8 cellular contexts compared by ENCODE assay signal in genomic region chr2:55049794-55050132, GRCh38. TPM values are rescaled to one million over a fixed set of nuclear protein-coding genes. Genes with fewer than 3 reads are reported as not detected.
DNase-seq lines count a peak whose midpoint lies in the region; ATAC-seq, FAIRE-seq and TF ChIP-seq lines count a peak whose summit lies in the region.

No MANE protein-coding gene starts in this region.

- H3K27me3 ChIP-seq in BE2C = no peaks in the 10 kb centered on the region
- H3K27me3 ChIP-seq in HCT116 (ENCODE audit: insufficient read depth, low read length) = no peaks in the 10 kb centered on the region

- H3K27ac ChIP-seq in HCT116 (ENCODE audit: low read depth, low read length) (peak overlapping the region; percentile 90), substantia nigra (ENCODE audit: low read depth, low read length, poor library complexity, severe bottlenecking) (peak overlapping the region; percentile 99)

- TF ChIP-seq CTCF in BE2C (IDR thresholded peaks at IDR 0.05; ENCODE audit: low read depth, low read length) = no peak
- TF ChIP-seq CTCF in HCT116 (IDR thresholded peaks at IDR 0.05 in 2 of 3, conservative IDR thresholded peaks at IDR 0.05 in 1 of 3; ENCODE audit: borderline replicate concordance in 1 of 3, insufficient read depth in 1 of 3, low read depth in 2 of 3, low read length in 2 of 3) = no peak

- H3K9me3 Mint-ChIP-seq in activated naive CD4-positive, alpha-beta T cell treated with anti-CD3 and anti-CD28 coated beads, Interleukin-2, amount 50 U/mL, for 24 hours = no peaks in the 10 kb centered on the region
- H3K9me3 Mint-ChIP-seq in immature natural killer cell = no peaks in the 10 kb centered on the region

- no peaks in the 10 kb centered on the region for H3K36me3 Mint-ChIP-seq in activated naive CD4-positive, alpha-beta T cell treated with anti-CD3 and anti-CD28 coated beads, Interleukin-2, amount 50 U/mL, for 24 hours
- no peaks in the 10 kb centered on the region for H3K36me3 Mint-ChIP-seq in immature natural killer cell

- no peak overlapping the region for H3K27ac Mint-ChIP-seq in activated naive CD4-positive, alpha-beta T cell treated with anti-CD3 and anti-CD28 coated beads, Interleukin-2, amount 50 U/mL, for 24 hours
- H3K27ac Mint-ChIP-seq in immature natural killer cell = peak overlapping the region in 5 of 6 donors; percentile 95 to 100 (median 99)

- H3K4me1 Mint-ChIP-seq in activated naive CD4-positive, alpha-beta T cell treated with anti-CD3 and anti-CD28 coated beads, Interleukin-2, amount 50 U/mL, for 24 hours = peaks cover 76% of the 10 kb centered on the region
- peaks cover 75 to 88% of the 10 kb centered on the region in 2 donors for H3K4me1 Mint-ChIP-seq in immature natural killer cell

- CTCF ChIA-PET in HCT116 (lab: Charles Lee) = interaction anchor here (0.8 to 2.2 kb wide), 2 partner anchors 126 to 150 kb away, joined by 3 to 8 read pairs; no protein-coding TSS in a partner anchor

- H4K20me1 ChIP-seq in HCT116 (ENCODE audit: insufficient read depth) = peaks cover 27% of the 10 kb centered on the region

- no peak for FAIRE-seq in H54 (lab: Jason Lieb, UNC)

- H3K79me2 ChIP-seq in HCT116 (ENCODE audit: insufficient read depth, low read length) = peaks cover 62% of the 10 kb centered on the region

- H3K4me2 ChIP-seq in HCT116 (ENCODE audit: low read length) = peak overlapping the region; percentile 82

- H3K27me3 Mint-ChIP-seq in activated naive CD4-positive, alpha-beta T cell treated with anti-CD3 and anti-CD28 coated beads, Interleukin-2, amount 50 U/mL, for 24 hours = no peaks in the 10 kb centered on the region
- H3K27me3 Mint-ChIP-seq in immature natural killer cell (ENCODE audit: low read depth in 3 of 3) = peaks cover 6 to 13% (median 11%) of the 10 kb centered on the region in 3 donors

- intact Hi-C loops in HCT116 (cut with micrococcal nuclease) = loop anchor here (1.0 to 2.0 kb wide), 5 partner anchors 43 to 183 kb away; partner anchors contain the start of genes CLHC1 and RPS27A

- peak overlapping the region; percentile 97 for H3K9ac ChIP-seq in HCT116 (ENCODE audit: low read length)

- H3K4me3 ChIP-seq in BE2C (ENCODE audit: low read depth, low read length) (peak overlapping the region; percentile 84), HCT116 (replicated peaks in 1 of 2; ENCODE audit: low read depth in 1 of 2, low read length in 2 of 2) (peak overlapping the region; percentile 90 to 93)

- RAD21 ChIA-PET in HCT116 (lab: Charles Lee; ENCODE audit: low non-redundant PET in 1 of 2, low total read pairs in 2 of 2, uncharacterized antibody in 2 of 2, unreplicated experiment in 2 of 2) = interaction anchor here in 1 of 2 experiments (1.9 kb wide), 1 partner anchor 116 kb away, joined by 4 read pairs; no protein-coding TSS in a partner anchor

- POLR2A ChIA-PET in HCT116 (lab: Charles Lee) = interaction anchor here (0.9 to 3.6 kb wide), 17 partner anchors 9 to 470 kb away, joined by 3 to 38 read pairs (median 4); partner anchors contain the start of gene CFAP36

- H3K36me3 ChIP-seq in BE2C = 0 out of 2 replicates have a peak, but pooled peaks cover 3% of the 10 kb centered on the region
- H3K36me3 ChIP-seq in HCT116 (ENCODE audit: control insufficient read depth in 1 of 2, insufficient read depth in 2 of 2, low read length in 2 of 2) = peaks cover 0 to 10% of the 10 kb centered on the region in 2 experiments; a peak in 1 of 4 replicates

- peak; percentile 4 for ATAC-seq in HCT116
- no peak for ATAC-seq in HG02588 (IDR thresholded peaks at IDR 0.05; ENCODE audit: unreplicated experiment)

- H3K4me3 Mint-ChIP-seq in activated naive CD4-positive, alpha-beta T cell treated with anti-CD3 and anti-CD28 coated beads, Interleukin-2, amount 50 U/mL, for 24 hours = peak overlapping the region; percentile 100
- peak overlapping the region; percentile 96 to 100 (median 100) for H3K4me3 Mint-ChIP-seq in immature natural killer cell

- BruUV-seq in HCT116 (replicated peaks; lab: Mats Ljungman, UMichigan) = no TSS peak

- no peaks in the 10 kb centered on the region for H3K9me2 ChIP-seq in HCT116 (ENCODE audit: insufficient read depth)

- TF ChIP-seq POLR2A in HCT116 (IDR thresholded peaks at IDR 0.05; ENCODE audit: borderline replicate concordance, extremely low read depth, insufficient read depth, insufficient read length) = no peak
- TF ChIP-seq POLR2A in H54 (IDR thresholded peaks at IDR 0.05; ENCODE audit: low read depth, low read length) = no peak; the same call in 1 of the 2 replicates

- TF ChIP-seq RAD21 in HCT116 (IDR thresholded peaks at IDR 0.05; ENCODE audit: low read depth) = no peak

- no peak overlapping the region for H2AFZ ChIP-seq in HCT116 (ENCODE audit: low read depth, low read length, poor library complexity, severe bottlenecking)

- H3K4me1 ChIP-seq in BE2C (no peaks in the 10 kb centered on the region), HCT116 (ENCODE audit: control insufficient read depth in 1 of 2, insufficient read depth in 2 of 2, low read length in 2 of 2) (peaks cover 33 to 74% of the 10 kb centered on the region in 2 experiments)

- DNase-seq in BE2C (no peak), HCT116 (ENCODE audit: low read depth, low spot score) (no peak), immature natural killer cell (peak in 1 of 3 donors; percentile 19), substantia nigra (lab: John Stamatoyannopoulos, UW) (peak in 4 of 49 donors; percentile 32 to 77 (median 51)), H54 (ENCODE audit: insufficient read length, low spot score) (no peak)
- no peak for DNase-seq in stimulated activated CD4-positive, alpha-beta T cell treated with anti-CD3 and anti-CD28 coated beads, Interleukin-2, amount 100 ng/mL, for 48 hours

- H3K9me3 ChIP-seq in BE2C (no peaks in the 10 kb centered on the region), HCT116 (ENCODE audit: control insufficient read depth in 1 of 2, insufficient read depth in 1 of 2, low read depth in 1 of 2, low read length in 2 of 2) (no peaks in the 10 kb centered on the region)

TF ChIP-seq in HCT116, 20 proteins besides CTCF, POLR2A, EP300 and RAD21:
- TF ChIP-seq MAX (IDR thresholded peaks at IDR 0.05) = no peak
- no peak for TF ChIP-seq JUND (IDR thresholded peaks at IDR 0.05)
- no peak for TF ChIP-seq SRF (IDR thresholded peaks at IDR 0.05; ENCODE audit: low read depth)
- no peak for TF ChIP-seq TCF7L2 (IDR thresholded peaks at IDR 0.05; ENCODE audit: borderline replicate concordance, extremely low read depth, insufficient read depth, insufficient read length)
- no peak for TF ChIP-seq EGR1 (IDR thresholded peaks at IDR 0.05; ENCODE audit: low read depth)

RNA-seq across cellular contexts. Expression of gene RTN4, which starts 0.5 kb away (rescaled TPM):
- polyA plus RNA-seq in BE2C (2012; ENCODE audit: insufficient read depth, insufficient read length, low read depth) = 102 TPM
- total RNA-seq in HCT116 (2021; ENCODE audit: unreplicated experiment) = 221 TPM
- polyA plus RNA-seq in HCT116 (2012) = 156 and 174 TPM in 2 replicates
- 100 to 1,000 TPM in 2 of 3 donors, 10 to 100 TPM in 1; 75.8 to 173 (median 152) TPM for polyA plus RNA-seq in immature natural killer cell
